In genomic region chr11:115919341-115920086, GRCh38 we compare ENCODE assay signal across 9 cellular contexts.
A peak's percentile ranks its signal among the peaks of the same experiment; 100 is the strongest.
DNase-seq lines count a peak whose midpoint lies in the region; ATAC-seq and TF ChIP-seq lines count a peak whose summit lies in the region.
"Had no signal": no experiment of that assay in that cellular context is flagged by ENCODE, and none has a peak within 500 bp of the region (broad histone marks: within the 10 kb centered on the region; RNA-seq: fewer than 3 reads in every experiment).

No MANE protein-coding gene starts in this region.

- H3K27me3 ChIP-seq in GM23338 (ENCODE audit: insufficient read depth), result no peaks in the 10 kb centered on the region
- no peaks in the 10 kb centered on the region for H3K27me3 ChIP-seq in vagina

- H3F3A ChIP-seq in GM23338 (replicated peaks; ENCODE audit: low read depth), result no peaks in the 10 kb centered on the region

- no peak for TF ChIP-seq CTCF in GM23338 (conservative IDR thresholded peaks at IDR 0.05; ENCODE audit: low read depth in 2 of 2)
- TF ChIP-seq CTCF in vagina (IDR thresholded peaks at IDR 0.05), result no peak

- no peaks in the 10 kb centered on the region for H3K36me3 Mint-ChIP-seq in GM23338 (ENCODE audit: low read depth)

- H2AFZ ChIP-seq in GM23338, result no peak overlapping the region

- DNase-seq in GM23338 (ENCODE audit: low spot score), result no peak
- peak; percentile 75 for DNase-seq in MV-4-11 (lab: John Stamatoyannopoulos, UW)
- DNase-seq in left kidney (ENCODE audit: low read depth, low spot score), result peak; percentile 77
- DNase-seq in NCI-H345 (lab: John Stamatoyannopoulos, UW), result no peak
- DNase-seq in NCI-H2029 treated with DMSO at 0.1 percent for 48 hours (lab: John Stamatoyannopoulos, UW), result no peak
- no peak for DNase-seq in vagina (ENCODE audit: extremely low spot score in 2 of 2)
- no peak for DNase-seq in activated CD4-positive, alpha-beta T cell treated with anti-CD3 and anti-CD28 coated beads for 4 hours

- H3K4me1 Mint-ChIP-seq in GM23338, result peaks cover 6% of the 10 kb centered on the region; the same call in 1 of the 3 replicates

- no peaks in the 10 kb centered on the region for H3K27me3 Mint-ChIP-seq in GM23338 (ENCODE audit: insufficient read depth, low read depth, poor library complexity)

- H3K36me3 ChIP-seq in GM23338 (ENCODE audit: insufficient read depth) (no peaks in the 10 kb centered on the region), vagina (no peaks in the 10 kb centered on the region)

- no peak for TF ChIP-seq POLR2A in vagina (IDR thresholded peaks at IDR 0.05)

- no peaks in the 10 kb centered on the region for H3K9me3 Mint-ChIP-seq in GM23338

- H3K27ac Mint-ChIP-seq in GM23338, result no peak overlapping the region

- no peak overlapping the region for H3K4me3 Mint-ChIP-seq in GM23338

- ATAC-seq in GM18858 (IDR thresholded peaks at IDR 0.05; ENCODE audit: unreplicated experiment) (peak; percentile 45), GM23338 (peak; percentile 40; the same call in 1 of the 3 replicates)

- no peaks in the 10 kb centered on the region for H3K9me3 ChIP-seq in vagina

- H3K4me1 ChIP-seq in GM23338 (ENCODE audit: insufficient read depth) (no peaks in the 10 kb centered on the region), vagina (no peaks in the 10 kb centered on the region)

- H3K9me2 ChIP-seq in GM23338 (ENCODE audit: insufficient read depth), result no peaks in the 10 kb centered on the region

- no peak overlapping the region for H3K4me2 ChIP-seq in GM23338

- intact Hi-C loops in vagina (cut with DNase I), result no loop called here

- H3K27ac ChIP-seq in GM23338 (ENCODE audit: low read depth), result no peak overlapping the region
- H3K27ac ChIP-seq in vagina, result no peak overlapping the region
- H3K27ac ChIP-seq: SK-N-MC had no signal

- no peaks in the 10 kb centered on the region for H3K79me2 ChIP-seq in GM23338 (replicated peaks; ENCODE audit: insufficient read depth)

- no peaks in the 10 kb centered on the region for H4K20me1 ChIP-seq in GM23338 (replicated peaks; ENCODE audit: insufficient read depth)

- H3K4me3 ChIP-seq in GM23338 (no peak overlapping the region), vagina (no peak overlapping the region)
- H3K4me3 ChIP-seq: SK-N-MC had no signal

TF ChIP-seq in GM23338, 12 proteins besides CTCF, POLR2A, EP300 and RAD21:
- TF ChIP-seq ETS1 (IDR thresholded peaks at IDR 0.05) (no peak), EZH2 (IDR thresholded peaks at IDR 0.05; ENCODE audit: low read depth, unreplicated experiment) (no peak), JUNB (IDR thresholded peaks at IDR 0.05; ENCODE audit: unreplicated experiment) (no peak), ZNF331 (CRISPR knock-in tag; IDR thresholded peaks at IDR 0.05; ENCODE audit: low read depth) (no peak), ZNF114 (CRISPR knock-in tag; IDR thresholded peaks at IDR 0.05) (no peak), POLR2AphosphoS5 (IDR thresholded peaks at IDR 0.05; ENCODE audit: low read depth) (no peak), STAT1 (IDR thresholded peaks at IDR 0.05; ENCODE audit: unreplicated experiment) (no peak), CREB1 (CRISPR knock-in tag; IDR thresholded peaks at IDR 0.05; ENCODE audit: low read depth) (no peak), NANOG (IDR thresholded peaks at IDR 0.05; ENCODE audit: borderline replicate concordance) (no peak)
- TF ChIP-seq, protein P1, sequence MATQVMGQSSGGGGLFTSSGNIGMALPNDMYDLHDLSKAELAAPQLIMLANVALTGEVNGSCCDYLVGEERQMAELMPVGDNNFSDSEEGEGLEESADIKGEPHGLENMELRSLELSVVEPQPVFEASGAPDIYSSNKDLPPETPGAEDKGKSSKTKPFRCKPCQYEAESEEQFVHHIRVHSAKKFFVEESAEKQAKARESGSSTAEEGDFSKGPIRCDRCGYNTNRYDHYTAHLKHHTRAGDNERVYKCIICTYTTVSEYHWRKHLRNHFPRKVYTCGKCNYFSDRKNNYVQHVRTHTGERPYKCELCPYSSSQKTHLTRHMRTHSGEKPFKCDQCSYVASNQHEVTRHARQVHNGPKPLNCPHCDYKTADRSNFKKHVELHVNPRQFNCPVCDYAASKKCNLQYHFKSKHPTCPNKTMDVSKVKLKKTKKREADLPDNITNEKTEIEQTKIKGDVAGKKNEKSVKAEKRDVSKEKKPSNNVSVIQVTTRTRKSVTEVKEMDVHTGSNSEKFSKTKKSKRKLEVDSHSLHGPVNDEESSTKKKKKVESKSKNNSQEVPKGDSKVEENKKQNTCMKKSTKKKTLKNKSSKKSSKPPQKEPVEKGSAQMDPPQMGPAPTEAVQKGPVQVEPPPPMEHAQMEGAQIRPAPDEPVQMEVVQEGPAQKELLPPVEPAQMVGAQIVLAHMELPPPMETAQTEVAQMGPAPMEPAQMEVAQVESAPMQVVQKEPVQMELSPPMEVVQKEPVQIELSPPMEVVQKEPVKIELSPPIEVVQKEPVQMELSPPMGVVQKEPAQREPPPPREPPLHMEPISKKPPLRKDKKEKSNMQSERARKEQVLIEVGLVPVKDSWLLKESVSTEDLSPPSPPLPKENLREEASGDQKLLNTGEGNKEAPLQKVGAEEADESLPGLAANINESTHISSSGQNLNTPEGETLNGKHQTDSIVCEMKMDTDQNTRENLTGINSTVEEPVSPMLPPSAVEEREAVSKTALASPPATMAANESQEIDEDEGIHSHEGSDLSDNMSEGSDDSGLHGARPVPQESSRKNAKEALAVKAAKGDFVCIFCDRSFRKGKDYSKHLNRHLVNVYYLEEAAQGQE (IDR thresholded peaks at IDR 0.05; ENCODE audit: unreplicated experiment), result no peak
- TF ChIP-seq, protein P2, sequence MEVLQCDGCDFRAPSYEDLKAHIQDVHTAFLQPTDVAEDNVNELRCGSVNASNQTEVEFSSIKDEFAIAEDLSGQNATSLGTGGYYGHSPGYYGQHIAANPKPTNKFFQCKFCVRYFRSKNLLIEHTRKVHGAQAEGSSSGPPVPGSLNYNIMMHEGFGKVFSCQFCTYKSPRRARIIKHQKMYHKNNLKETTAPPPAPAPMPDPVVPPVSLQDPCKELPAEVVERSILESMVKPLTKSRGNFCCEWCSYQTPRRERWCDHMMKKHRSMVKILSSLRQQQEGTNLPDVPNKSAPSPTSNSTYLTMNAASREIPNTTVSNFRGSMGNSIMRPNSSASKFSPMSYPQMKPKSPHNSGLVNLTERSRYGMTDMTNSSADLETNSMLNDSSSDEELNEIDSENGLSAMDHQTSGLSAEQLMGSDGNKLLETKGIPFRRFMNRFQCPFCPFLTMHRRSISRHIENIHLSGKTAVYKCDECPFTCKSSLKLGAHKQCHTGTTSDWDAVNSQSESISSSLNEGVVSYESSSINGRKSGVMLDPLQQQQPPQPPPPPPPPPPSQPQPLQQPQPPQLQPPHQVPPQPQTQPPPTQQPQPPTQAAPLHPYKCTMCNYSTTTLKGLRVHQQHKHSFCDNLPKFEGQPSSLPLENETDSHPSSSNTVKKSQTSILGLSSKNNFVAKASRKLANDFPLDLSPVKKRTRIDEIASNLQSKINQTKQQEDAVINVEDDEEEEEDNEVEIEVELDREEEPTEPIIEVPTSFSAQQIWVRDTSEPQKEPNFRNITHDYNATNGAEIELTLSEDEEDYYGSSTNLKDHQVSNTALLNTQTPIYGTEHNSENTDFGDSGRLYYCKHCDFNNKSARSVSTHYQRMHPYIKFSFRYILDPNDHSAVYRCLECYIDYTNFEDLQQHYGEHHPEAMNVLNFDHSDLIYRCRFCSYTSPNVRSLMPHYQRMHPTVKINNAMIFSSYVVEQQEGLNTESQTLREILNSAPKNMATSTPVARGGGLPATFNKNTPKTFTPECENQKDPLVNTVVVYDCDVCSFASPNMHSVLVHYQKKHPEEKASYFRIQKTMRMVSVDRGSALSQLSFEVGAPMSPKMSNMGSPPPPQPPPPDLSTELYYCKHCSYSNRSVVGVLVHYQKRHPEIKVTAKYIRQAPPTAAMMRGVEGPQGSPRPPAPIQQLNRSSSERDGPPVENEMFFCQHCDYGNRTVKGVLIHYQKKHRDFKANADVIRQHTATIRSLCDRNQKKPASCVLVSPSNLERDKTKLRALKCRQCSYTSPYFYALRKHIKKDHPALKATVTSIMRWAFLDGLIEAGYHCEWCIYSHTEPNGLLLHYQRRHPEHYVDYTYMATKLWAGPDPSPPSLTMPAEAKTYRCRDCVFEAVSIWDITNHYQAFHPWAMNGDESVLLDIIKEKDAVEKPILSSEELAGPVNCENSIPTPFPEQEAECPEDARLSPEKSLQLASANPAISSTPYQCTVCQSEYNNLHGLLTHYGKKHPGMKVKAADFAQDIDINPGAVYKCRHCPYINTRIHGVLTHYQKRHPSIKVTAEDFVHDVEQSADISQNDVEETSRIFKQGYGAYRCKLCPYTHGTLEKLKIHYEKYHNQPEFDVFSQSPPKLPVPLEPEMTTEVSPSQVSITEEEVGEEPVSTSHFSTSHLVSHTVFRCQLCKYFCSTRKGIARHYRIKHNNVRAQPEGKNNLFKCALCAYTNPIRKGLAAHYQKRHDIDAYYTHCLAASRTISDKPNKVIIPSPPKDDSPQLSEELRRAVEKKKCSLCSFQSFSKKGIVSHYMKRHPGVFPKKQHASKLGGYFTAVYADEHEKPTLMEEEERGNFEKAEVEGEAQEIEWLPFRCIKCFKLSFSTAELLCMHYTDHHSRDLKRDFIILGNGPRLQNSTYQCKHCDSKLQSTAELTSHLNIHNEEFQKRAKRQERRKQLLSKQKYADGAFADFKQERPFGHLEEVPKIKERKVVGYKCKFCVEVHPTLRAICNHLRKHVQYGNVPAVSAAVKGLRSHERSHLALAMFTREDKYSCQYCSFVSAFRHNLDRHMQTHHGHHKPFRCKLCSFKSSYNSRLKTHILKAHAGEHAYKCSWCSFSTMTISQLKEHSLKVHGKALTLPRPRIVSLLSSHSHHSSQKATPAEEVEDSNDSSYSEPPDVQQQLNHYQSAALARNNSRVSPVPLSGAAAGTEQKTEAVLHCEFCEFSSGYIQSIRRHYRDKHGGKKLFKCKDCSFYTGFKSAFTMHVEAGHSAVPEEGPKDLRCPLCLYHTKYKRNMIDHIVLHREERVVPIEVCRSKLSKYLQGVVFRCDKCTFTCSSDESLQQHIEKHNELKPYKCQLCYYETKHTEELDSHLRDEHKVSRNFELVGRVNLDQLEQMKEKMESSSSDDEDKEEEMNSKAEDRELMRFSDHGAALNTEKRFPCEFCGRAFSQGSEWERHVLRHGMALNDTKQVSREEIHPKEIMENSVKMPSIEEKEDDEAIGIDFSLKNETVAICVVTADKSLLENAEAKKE (CRISPR knock-in tag; IDR thresholded peaks at IDR 0.05), result no peak

Comparison
In these comparisons a context has a peak if more than half of its experiments do, and no peak if none do; other contexts are left out.
1. DNase-seq: peak in MV-4-11 (single experiment) and left kidney (single experiment); none in GM23338 (single experiment), NCI-H345 (single experiment), NCI-H2029 treated with DMSO at 0.1 percent for 48 hours (single experiment), vagina (0 of 2) and activated CD4-positive, alpha-beta T cell treated with anti-CD3 and anti-CD28 coated beads for 4 hours (0 of 2).